ENCODE assay signal across 8 cellular contexts in genomic region chr5:139765409-139766217, GRCh38. TPM values are rescaled to one million over a fixed set of nuclear protein-coding genes. Genes with fewer than 3 reads are reported as not detected.
A peak's percentile ranks its signal among the peaks of the same experiment; 100 is the strongest.
DNase-seq lines count a peak whose midpoint lies in the region; ATAC-seq and TF ChIP-seq lines count a peak whose summit lies in the region.

No MANE protein-coding gene starts in this region.

- H3K9me3 ChIP-seq in left lung, result no peaks in the 10 kb centered on the region

- TF ChIP-seq CTCF in coronary artery (IDR thresholded peaks at IDR 0.05), result peak; percentile 99
- TF ChIP-seq CTCF in left lung (IDR thresholded peaks at IDR 0.05), result peak; percentile 94 to 97

- peaks cover 0 to 4% of the 10 kb centered on the region in 2 donors for H3K4me1 ChIP-seq in left lung

- ATAC-seq in HG02938 (IDR thresholded peaks at IDR 0.05; ENCODE audit: unreplicated experiment) (peak; percentile 76), left lung (peak; percentile 96)

- intact Hi-C loops in left lung (cut with DNase I), result loop anchor here (2.0 to 10.0 kb wide), 2 partner anchors 131 kb away; no protein-coding TSS in a partner anchor

- H3K4me3 ChIP-seq in coronary artery (peak overlapping the region; percentile 75), left lung (peak overlapping the region; percentile 33 to 52)

- H3K36me3 ChIP-seq in left lung, result no peaks in the 10 kb centered on the region

- peak overlapping the region in 1 of 2 donors; percentile 40 for H3K27ac ChIP-seq in coronary artery
- H3K27ac ChIP-seq in left lung, result no peak overlapping the region

- DNase-seq in NK-92 treated with Interleukin-12 subunit alpha and Interleukin-12 subunit beta, amount 100 ng/mL, for 24 hours (lab: John Stamatoyannopoulos, UW), result peak; percentile 78
- DNase-seq in NK-92 (lab: John Stamatoyannopoulos, UW; ENCODE audit: unreplicated experiment) (no peak), NCI-H2171 (lab: John Stamatoyannopoulos, UW) (peak; percentile 40), coronary artery (ENCODE audit: low spot score) (peak; percentile 85), left lung (peak; percentile 79 to 97)
- peak; percentile 83 to 84 for DNase-seq in activated CD4-positive, alpha-beta T cell treated with anti-CD3 and anti-CD28 coated beads for 4 hours
- DNase-seq in stimulated activated CD4-positive, alpha-beta T cell treated with anti-CD3 and anti-CD28 coated beads, Interleukin-2, amount 100 ng/mL, for 24 hours, result peak; percentile 87 to 88

- H3K27me3 ChIP-seq in left lung, result peaks cover 14 to 42% of the 10 kb centered on the region in 2 donors

RNA-seq across cellular contexts. Expression of gene PSD2, which starts 30.0 kb away (rescaled TPM):
- under 1 TPM in 1 of 2 donors, not detected in 1; 0.06 TPM for total RNA-seq in left lung
